In the genomic region with DNA sequence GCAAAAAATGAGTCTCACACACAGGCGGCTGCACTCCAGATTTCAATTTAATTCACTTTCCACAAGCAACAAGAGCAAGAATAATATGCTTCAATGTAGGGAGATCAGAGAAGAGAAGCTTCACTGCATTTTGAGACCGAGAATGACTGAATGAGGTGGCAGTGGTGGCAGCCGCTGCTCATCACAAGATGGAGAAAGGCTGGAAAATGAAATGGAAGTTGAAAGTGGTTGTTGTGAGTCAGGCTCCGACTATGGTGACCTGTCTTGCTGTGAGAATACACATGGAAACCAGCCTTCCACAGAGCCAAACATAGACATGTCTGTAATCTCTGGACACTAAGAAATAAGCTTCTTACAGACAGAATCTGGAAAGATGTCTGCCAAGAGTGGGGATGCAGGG, we compare ENCODE assay signal across 24 cellular contexts.
DNase-seq lines count a peak whose midpoint lies in the region; ATAC-seq and TF ChIP-seq lines count a peak whose summit lies in the region.
"Had no signal": no experiment of that assay in that cellular context is flagged by ENCODE, and none has a peak within 500 bp of the region (broad histone marks: within the 10 kb centered on the region; RNA-seq: fewer than 3 reads in every experiment).

No MANE protein-coding gene starts in this region.

- H3K36me3 ChIP-seq in WERI-Rb-1 (no peaks in the 10 kb centered on the region), mesenchymal stem cell (ENCODE audit: control insufficient read depth in 1 of 2, insufficient read depth in 2 of 2, low read depth in 1 of 2, low read length in 2 of 2) (no peaks in the 10 kb centered on the region)
- H3K36me3 ChIP-seq: spleen, stomach, transverse colon had no signal

- H3K27ac ChIP-seq in WERI-Rb-1 (no peak overlapping the region), mesenchymal stem cell (ENCODE audit: low read length, poor library complexity, severe bottlenecking) (no peak overlapping the region)
- H3K27ac ChIP-seq: A549, HL-60, spleen, stomach, transverse colon had no signal

- CTCF ChIA-PET in activated CD8-positive, alpha-beta T cell treated with anti-CD3 and anti-CD28 coated beads, Interleukin-2, amount 10 ng/mL, durations not matched to agents 7 days and 5 days (lab: Charles Lee) = interaction anchor here (0.6 to 2.7 kb wide), 2 partner anchors 508 to 518 kb away, joined by 3 to 14 read pairs; no protein-coding TSS in a partner anchor

- no peak overlapping the region for H2BK120ac ChIP-seq in mesenchymal stem cell (ENCODE audit: low read depth, low read length)

- no peak overlapping the region for H2AK5ac ChIP-seq in mesenchymal stem cell (ENCODE audit: low read length, severe bottlenecking)

- intact Hi-C loops in activated CD4-positive, alpha-beta T cell treated with anti-CD3 and anti-CD28 coated beads, Interleukin-2, amount 10 ng/mL, durations not matched to agents 24 days and 14 days (cut with micrococcal nuclease) = loop anchor here (10.0 kb wide), 1 partner anchor 893 kb away; no protein-coding TSS in a partner anchor

- no peak overlapping the region for H3K4me2 ChIP-seq in mesenchymal stem cell (ENCODE audit: low read length, poor library complexity, severe bottlenecking)
- H3K4me2 ChIP-seq: A549 had no signal

- no peak overlapping the region for H2AFZ ChIP-seq in mesenchymal stem cell (ENCODE audit: low read depth, low read length)

- TF ChIP-seq CTCF in WERI-Rb-1 (IDR thresholded peaks at IDR 0.05; ENCODE audit: low read depth, low read length) = no peak

- no peak overlapping the region for H3K4me3 Mint-ChIP-seq in activated CD4-positive, alpha-beta T cell treated with anti-CD3 and anti-CD28 coated beads, Interleukin-2, amount 10 ng/mL, durations not matched to agents 24 days and 14 days
- H3K4me3 Mint-ChIP-seq in activated CD8-positive, alpha-beta T cell treated with anti-CD3 and anti-CD28 coated beads, Interleukin-2, amount 10 ng/mL, durations not matched to agents 7 days and 5 days = no peak overlapping the region
- H3K4me3 Mint-ChIP-seq: activated naive CD8-positive, alpha-beta T cell; brain; effector memory CD8-positive, alpha-beta T cell; IgD-negative memory B cell; WTC11 had no signal

- POLR2A ChIA-PET in activated CD8-positive, alpha-beta T cell treated with anti-CD3 and anti-CD28 coated beads, Interleukin-2, amount 10 ng/mL, durations not matched to agents 7 days and 5 days (lab: Charles Lee) = no interaction called here

- no peak overlapping the region for H3K18ac ChIP-seq in mesenchymal stem cell (ENCODE audit: low read depth in 1 of 2, low read length in 2 of 2)

- peaks cover 2% of the 10 kb centered on the region for H3K27me3 Mint-ChIP-seq in activated CD4-positive, alpha-beta T cell treated with anti-CD3 and anti-CD28 coated beads, Interleukin-2, amount 10 ng/mL, durations not matched to agents 24 days and 14 days
- H3K27me3 Mint-ChIP-seq in activated CD8-positive, alpha-beta T cell treated with anti-CD3 and anti-CD28 coated beads, Interleukin-2, amount 10 ng/mL, durations not matched to agents 7 days and 5 days (ENCODE audit: low read depth) = no peaks in the 10 kb centered on the region
- H3K27me3 Mint-ChIP-seq: activated naive CD8-positive, alpha-beta T cell; brain; effector memory CD8-positive, alpha-beta T cell; IgD-negative memory B cell had no signal

- no peak overlapping the region for H3K4me3 ChIP-seq in WERI-Rb-1 (ENCODE audit: low read depth, low read length)
- H3K4me3 ChIP-seq in mesenchymal stem cell (ENCODE audit: insufficient read depth in 1 of 2, low read depth in 1 of 2, low read length in 2 of 2) = no peak overlapping the region
- H3K4me3 ChIP-seq: A549, spleen, stomach, transverse colon had no signal

- DNase-seq in activated CD4-positive, alpha-beta T cell treated with anti-CD3 and anti-CD28 coated beads for 48 hours = peak; percentile 8
- DNase-seq in activated CD4-positive, alpha-beta T cell treated with anti-CD3 and anti-CD28 coated beads, Interleukin-2, amount 10 ng/mL, durations not matched to agents 24 days and 14 days = no peak
- DNase-seq in GM03348 (ENCODE audit: low spot score) = peak; percentile 3
- peak; percentile 19 for DNase-seq in WERI-Rb-1
- DNase-seq in mesenchymal stem cell = peak; percentile 57
- no peak for DNase-seq in RPMI8226
- DNase-seq in activated CD8-positive, alpha-beta T cell treated with anti-CD3 and anti-CD28 coated beads, Interleukin-2, amount 10 ng/mL, durations not matched to agents 7 days and 5 days = no peak
- DNase-seq in NCI-H1105 (lab: John Stamatoyannopoulos, UW) = no peak
- DNase-seq: activated T-cell treated with anti-CD3 and anti-CD28 coated beads, Interleukin-2, amount 50 U/mL, for 48 hours; COR-L47; effector memory CD8-positive, alpha-beta T cell; NCI-H1417; NCI-H510A treated with DMSO at 0.1 percent for 48 hours; nucleus accumbens; spleen; stomach; transverse colon had no signal

- no peaks in the 10 kb centered on the region for H3K79me1 ChIP-seq in mesenchymal stem cell (replicated peaks; ENCODE audit: low read length, poor library complexity, severe bottlenecking)

- WGBS in mesenchymal stem cell = 90% methylated on average over 2 of the region's 4 CpGs

- H3K27ac Mint-ChIP-seq in activated CD4-positive, alpha-beta T cell treated with anti-CD3 and anti-CD28 coated beads, Interleukin-2, amount 10 ng/mL, durations not matched to agents 24 days and 14 days = no peak overlapping the region
- no peak overlapping the region for H3K27ac Mint-ChIP-seq in activated CD8-positive, alpha-beta T cell treated with anti-CD3 and anti-CD28 coated beads, Interleukin-2, amount 10 ng/mL, durations not matched to agents 7 days and 5 days
- H3K27ac Mint-ChIP-seq: activated naive CD8-positive, alpha-beta T cell; brain; effector memory CD8-positive, alpha-beta T cell; IgD-negative memory B cell; WTC11 had no signal

- H3K9me3 Mint-ChIP-seq in activated CD4-positive, alpha-beta T cell treated with anti-CD3 and anti-CD28 coated beads, Interleukin-2, amount 10 ng/mL, durations not matched to agents 24 days and 14 days = peaks cover 4% of the 10 kb centered on the region
- no peaks in the 10 kb centered on the region for H3K9me3 Mint-ChIP-seq in activated CD8-positive, alpha-beta T cell treated with anti-CD3 and anti-CD28 coated beads, Interleukin-2, amount 10 ng/mL, durations not matched to agents 7 days and 5 days (ENCODE audit: insufficient read depth)
- H3K9me3 Mint-ChIP-seq: effector memory CD8-positive, alpha-beta T cell; IgD-negative memory B cell had no signal

- no peak for ATAC-seq in activated CD8-positive, alpha-beta T cell treated with anti-CD3 and anti-CD28 coated beads, Interleukin-2, amount 10 ng/mL, durations not matched to agents 7 days and 5 days
- ATAC-seq: A549; effector memory CD8-positive, alpha-beta T cell; esophagus mucosa had no signal

- H4K8ac ChIP-seq in mesenchymal stem cell (ENCODE audit: low read length) = no peak overlapping the region

- H3K14ac ChIP-seq in mesenchymal stem cell (ENCODE audit: low read length in 2 of 2) = no peak overlapping the region

- H4K91ac ChIP-seq in mesenchymal stem cell (ENCODE audit: low read length) = no peak overlapping the region

- no peak overlapping the region for H2BK5ac ChIP-seq in mesenchymal stem cell (ENCODE audit: low read depth, low read length, poor library complexity, severe bottlenecking)

- H3K23ac ChIP-seq in mesenchymal stem cell (ENCODE audit: low read length in 2 of 2) = no peak overlapping the region

- H3K4ac ChIP-seq in mesenchymal stem cell (ENCODE audit: low read depth in 1 of 2, low read length in 2 of 2) = no peak overlapping the region

- no peak overlapping the region for H2BK12ac ChIP-seq in mesenchymal stem cell (ENCODE audit: low read length in 2 of 2)

- peaks cover 13% of the 10 kb centered on the region for H3K4me1 Mint-ChIP-seq in activated CD4-positive, alpha-beta T cell treated with anti-CD3 and anti-CD28 coated beads, Interleukin-2, amount 10 ng/mL, durations not matched to agents 24 days and 14 days
- peaks cover 8% of the 10 kb centered on the region for H3K4me1 Mint-ChIP-seq in activated CD8-positive, alpha-beta T cell treated with anti-CD3 and anti-CD28 coated beads, Interleukin-2, amount 10 ng/mL, durations not matched to agents 7 days and 5 days (ENCODE audit: low read depth)

- no peaks in the 10 kb centered on the region for H3K4me1 ChIP-seq in mesenchymal stem cell (ENCODE audit: control insufficient read depth, insufficient read depth, low read depth, low read length)
- H3K4me1 ChIP-seq: A549, spleen, stomach, transverse colon had no signal

- no peak overlapping the region for H3K9ac ChIP-seq in mesenchymal stem cell (ENCODE audit: low read length)

- H3K9me3 ChIP-seq in WERI-Rb-1 (ENCODE audit: severe bottlenecking) (no peaks in the 10 kb centered on the region), mesenchymal stem cell (ENCODE audit: control insufficient read depth, low read length) (no peaks in the 10 kb centered on the region)
- H3K9me3 ChIP-seq: A549, spleen, stomach, transverse colon had no signal

- no peaks in the 10 kb centered on the region for H3K36me3 Mint-ChIP-seq in activated CD4-positive, alpha-beta T cell treated with anti-CD3 and anti-CD28 coated beads, Interleukin-2, amount 10 ng/mL, durations not matched to agents 24 days and 14 days (ENCODE audit: low read depth)
- H3K36me3 Mint-ChIP-seq in activated CD8-positive, alpha-beta T cell treated with anti-CD3 and anti-CD28 coated beads, Interleukin-2, amount 10 ng/mL, durations not matched to agents 7 days and 5 days (ENCODE audit: low read depth) = no peaks in the 10 kb centered on the region
- H3K36me3 Mint-ChIP-seq: activated naive CD8-positive, alpha-beta T cell; brain; WTC11 had no signal

- no peak overlapping the region for H2BK15ac ChIP-seq in mesenchymal stem cell (ENCODE audit: low read depth, poor library complexity, severe bottlenecking)

- H3K27me3 ChIP-seq in WERI-Rb-1 (ENCODE audit: insufficient read depth, low read depth, severe bottlenecking) = no peaks in the 10 kb centered on the region
- no peaks in the 10 kb centered on the region for H3K27me3 ChIP-seq in mesenchymal stem cell (ENCODE audit: control insufficient read depth in 1 of 2, insufficient read depth in 1 of 2, low read length in 2 of 2)
- H3K27me3 ChIP-seq: spleen, stomach, transverse colon had no signal

Comparison
In these comparisons a context has a peak if more than half of its experiments do, and no peak if none do; other contexts are left out.
1. DNase-seq: peak in activated CD4-positive, alpha-beta T cell treated with anti-CD3 and anti-CD28 coated beads for 48 hours (single experiment), GM03348 (single experiment), WERI-Rb-1 (single experiment) and mesenchymal stem cell (single experiment); none in activated CD4-positive, alpha-beta T cell treated with anti-CD3 and anti-CD28 coated beads, Interleukin-2, amount 10 ng/mL, durations not matched to agents 24 days and 14 days (single experiment), RPMI8226 (single experiment), activated CD8-positive, alpha-beta T cell treated with anti-CD3 and anti-CD28 coated beads, Interleukin-2, amount 10 ng/mL, durations not matched to agents 7 days and 5 days (single experiment) and NCI-H1105 (single experiment).